ENCODE assay signal across 17 cellular contexts in genomic region chr5:89320441-89320840, GRCh38.
DNase-seq lines count a peak whose midpoint lies in the region; ATAC-seq and TF ChIP-seq lines count a peak whose summit lies in the region.
"Had no signal": no experiment of that assay in that cellular context is flagged by ENCODE, and none has a peak within 500 bp of the region (broad histone marks: within the 10 kb centered on the region; RNA-seq: fewer than 3 reads in every experiment).

No MANE protein-coding gene starts in this region.

- ATAC-seq in HG02610 (IDR thresholded peaks at IDR 0.05; ENCODE audit: unreplicated experiment) (peak; percentile 65), natural killer cell (no peak)
- ATAC-seq in stimulated activated naive B cell treated with anti-CD40 and anti-IgM and Interleukin-4, amounts not matched to agents 10 μg/mL and 1 μg/mL and 100 μg/mL, for 72 hours (replicated peaks): peak; percentile 81 to 88
- ATAC-seq: CD8-positive, alpha-beta T cell; HepG2 had no signal

- peaks cover 2% of the 10 kb centered on the region for H3K4me1 Mint-ChIP-seq in activated naive CD8-positive, alpha-beta T cell (ENCODE audit: low read depth)
- H3K4me1 Mint-ChIP-seq in activated naive CD8-positive, alpha-beta T cell treated with anti-CD3 and anti-CD28 coated beads for 36 hours: peaks cover 2% of the 10 kb centered on the region
- H3K4me1 Mint-ChIP-seq in stimulated activated naive B cell treated with anti-CD40 and anti-IgM and Interleukin-4, amounts not matched to agents 10 μg/mL and 1 μg/mL and 100 μg/mL, for 72 hours: peaks cover 34 to 61% of the 10 kb centered on the region in 2 donors
- H3K4me1 Mint-ChIP-seq in natural killer cell: peaks cover 6 to 9% of the 10 kb centered on the region in 2 donors

- H3K27me3 Mint-ChIP-seq in activated naive CD8-positive, alpha-beta T cell: no peaks in the 10 kb centered on the region
- H3K27me3 Mint-ChIP-seq in activated naive CD8-positive, alpha-beta T cell treated with anti-CD3 and anti-CD28 coated beads for 36 hours: no peaks in the 10 kb centered on the region
- H3K27me3 Mint-ChIP-seq in stimulated activated naive B cell treated with anti-CD40 and anti-IgM and Interleukin-4, amounts not matched to agents 10 μg/mL and 1 μg/mL and 100 μg/mL, for 72 hours: no peaks in the 10 kb centered on the region
- H3K27me3 Mint-ChIP-seq in natural killer cell (ENCODE audit: low read depth in 2 of 2): no peaks in the 10 kb centered on the region

- no peaks in the 10 kb centered on the region for H3K36me3 Mint-ChIP-seq in activated naive CD8-positive, alpha-beta T cell
- H3K36me3 Mint-ChIP-seq in activated naive CD8-positive, alpha-beta T cell treated with anti-CD3 and anti-CD28 coated beads for 36 hours: no peaks in the 10 kb centered on the region
- H3K36me3 Mint-ChIP-seq in stimulated activated naive B cell treated with anti-CD40 and anti-IgM and Interleukin-4, amounts not matched to agents 10 μg/mL and 1 μg/mL and 100 μg/mL, for 72 hours: peaks cover 25 to 37% of the 10 kb centered on the region in 2 donors
- no peaks in the 10 kb centered on the region for H3K36me3 Mint-ChIP-seq in natural killer cell
- H3K36me3 Mint-ChIP-seq: CD8-positive, alpha-beta T cell had no signal

- no peak for TF ChIP-seq CTCF in natural killer cell (IDR thresholded peaks at IDR 0.05)

- no peak for DNase-seq in activated naive CD8-positive, alpha-beta T cell treated with anti-CD3 and anti-CD28 coated beads for 36 hours
- DNase-seq in RPMI8226 (peak; percentile 41), natural killer cell (no peak), EL (no peak)
- DNase-seq in stimulated activated naive B cell treated with anti-CD40 and anti-IgM and Interleukin-4, amounts not matched to agents 10 μg/mL and 1 μg/mL and 100 μg/mL, for 72 hours: no peak
- DNase-seq in activated naive CD4-positive, alpha-beta T cell (lab: John Stamatoyannopoulos, UW): no peak
- DNase-seq: CD8-positive, alpha-beta T cell; COR-L47; DMS153; DMS79 treated with DMSO at 0.1 percent for 48 hours; GDM1; HCEC 1CT; HFFc6 had no signal

- no peak overlapping the region for H3K4me3 Mint-ChIP-seq in activated naive CD8-positive, alpha-beta T cell
- H3K4me3 Mint-ChIP-seq in activated naive CD8-positive, alpha-beta T cell treated with anti-CD3 and anti-CD28 coated beads for 36 hours: no peak overlapping the region
- H3K4me3 Mint-ChIP-seq in stimulated activated naive B cell treated with anti-CD40 and anti-IgM and Interleukin-4, amounts not matched to agents 10 μg/mL and 1 μg/mL and 100 μg/mL, for 72 hours: peak overlapping the region in 1 of 2 donors; percentile 10
- H3K4me3 Mint-ChIP-seq in natural killer cell: no peak overlapping the region
- H3K4me3 Mint-ChIP-seq: CD14-positive monocyte; CD8-positive, alpha-beta T cell; HFFc6 had no signal

- no peaks in the 10 kb centered on the region for H3K9me3 Mint-ChIP-seq in activated naive CD8-positive, alpha-beta T cell (ENCODE audit: low read depth)
- H3K9me3 Mint-ChIP-seq in activated naive CD8-positive, alpha-beta T cell treated with anti-CD3 and anti-CD28 coated beads for 36 hours: no peaks in the 10 kb centered on the region
- H3K9me3 Mint-ChIP-seq in stimulated activated naive B cell treated with anti-CD40 and anti-IgM and Interleukin-4, amounts not matched to agents 10 μg/mL and 1 μg/mL and 100 μg/mL, for 72 hours: peaks cover 0 to 12% of the 10 kb centered on the region in 2 donors
- H3K9me3 Mint-ChIP-seq in natural killer cell: no peaks in the 10 kb centered on the region
- H3K9me3 Mint-ChIP-seq: CD8-positive, alpha-beta T cell; HFFc6 had no signal

- H3K27ac Mint-ChIP-seq in activated naive CD8-positive, alpha-beta T cell: peak overlapping the region; percentile 54
- H3K27ac Mint-ChIP-seq in activated naive CD8-positive, alpha-beta T cell treated with anti-CD3 and anti-CD28 coated beads for 36 hours: no peak overlapping the region
- peak overlapping the region; percentile 90 for H3K27ac Mint-ChIP-seq in stimulated activated naive B cell treated with anti-CD40 and anti-IgM and Interleukin-4, amounts not matched to agents 10 μg/mL and 1 μg/mL and 100 μg/mL, for 72 hours
- no peak overlapping the region for H3K27ac Mint-ChIP-seq in natural killer cell
- H3K27ac Mint-ChIP-seq: CD14-positive monocyte; CD8-positive, alpha-beta T cell; HFFc6 had no signal

- intact Hi-C loops in natural killer cell (cut with micrococcal nuclease): no loop called here

Comparison
In these comparisons a context has a peak if more than half of its experiments do, and no peak if none do; other contexts are left out.
1. H3K27ac Mint-ChIP-seq: peak in activated naive CD8-positive, alpha-beta T cell (single experiment) and stimulated activated naive B cell treated with anti-CD40 and anti-IgM and Interleukin-4, amounts not matched to agents 10 μg/mL and 1 μg/mL and 100 μg/mL, for 72 hours (single experiment); none in activated naive CD8-positive, alpha-beta T cell treated with anti-CD3 and anti-CD28 coated beads for 36 hours (single experiment) and natural killer cell (0 of 2).
2. ATAC-seq: peak in HG02610 (single experiment) and stimulated activated naive B cell treated with anti-CD40 and anti-IgM and Interleukin-4, amounts not matched to agents 10 μg/mL and 1 μg/mL and 100 μg/mL, for 72 hours (2 of 2); none in natural killer cell (0 of 3).